Comparison of ENCODE assay signal across 1 cellular context in genomic region chr19:13150187-13150918, GRCh38.
TF ChIP-seq lines count a peak whose summit lies in the region.

TSS of gene IER2 (plus strand) at chr19:13150411. CDS start at chr19:13153187, 2,776 bp downstream.
TSS of gene STX10 (minus strand) at chr19:13150375. CDS start at chr19:13150173, 202 bp downstream.

TF ChIP-seq in K562, 482 proteins besides CTCF, POLR2A, EP300 and RAD21 (continued from another document and continues in another):
- TF ChIP-seq ZNF444 (CRISPR knock-in tag; IDR thresholded peaks at IDR 0.05): no peak
- no peak for TF ChIP-seq HSF4 (CRISPR knock-in tag; IDR thresholded peaks at IDR 0.05; ENCODE audit: borderline replicate concordance)
- TF ChIP-seq PHF21A (IDR thresholded peaks at IDR 0.05; ENCODE audit: borderline replicate concordance, low read depth): 0 out of 2 replicates have a peak, but pooled peaks have one; percentile 21
- no peak for TF ChIP-seq HNRNPL (IDR thresholded peaks at IDR 0.05; ENCODE audit: low read depth, low read length)
- TF ChIP-seq ZBTB34 (CRISPR knock-in tag; IDR thresholded peaks at IDR 0.05): no peak
- TF ChIP-seq ZNF584 (CRISPR knock-in tag; IDR thresholded peaks at IDR 0.05; ENCODE audit: low read depth): no peak
- no peak for TF ChIP-seq TEAD2 (tag; IDR thresholded peaks at IDR 0.05)
- no peak for TF ChIP-seq PCBP1 (IDR thresholded peaks at IDR 0.05; ENCODE audit: low read depth, low read length, poor library complexity, severe bottlenecking)
- no peak for TF ChIP-seq TAF9B (IDR thresholded peaks at IDR 0.05; ENCODE audit: partially characterized antibody)
- no peak for TF ChIP-seq ZNF354B (CRISPR knock-in tag; IDR thresholded peaks at IDR 0.05)
- 0 out of 2 replicates have a peak, but pooled peaks have one; percentile 17 for TF ChIP-seq SREBF1 (IDR thresholded peaks at IDR 0.05; ENCODE audit: borderline replicate concordance, low read depth, low read length)
- TF ChIP-seq JUNB (CRISPR knock-in tag; conservative IDR thresholded peaks at IDR 0.05): no peak
- TF ChIP-seq ZNF436 (CRISPR knock-in tag; IDR thresholded peaks at IDR 0.05): no peak
- no peak for TF ChIP-seq ADNP (tag; IDR thresholded peaks at IDR 0.05)
- TF ChIP-seq HCFC1 (IDR thresholded peaks at IDR 0.05; ENCODE audit: low read depth, low read length): peak; percentile 94
- TF ChIP-seq ZEB2 (IDR thresholded peaks at IDR 0.05): no peak
- TF ChIP-seq MCM3 (IDR thresholded peaks at IDR 0.05): no peak
- peak; percentile 81 for TF ChIP-seq GATAD2A (IDR thresholded peaks at IDR 0.05)
- no peak for TF ChIP-seq ZC3H8 (IDR thresholded peaks at IDR 0.05)
- peak; percentile 38 for TF ChIP-seq KAT7 (CRISPR knock-in tag; IDR thresholded peaks at IDR 0.05; ENCODE audit: borderline replicate concordance)
- TF ChIP-seq KDM2B (CRISPR knock-in tag; IDR thresholded peaks at IDR 0.05): no peak
- TF ChIP-seq CC2D1A (IDR thresholded peaks at IDR 0.05): 0 out of 2 replicates have a peak, but pooled peaks have one; percentile 34
- TF ChIP-seq TFAM (CRISPR knock-in tag; conservative IDR thresholded peaks at IDR 0.05): no peak
- TF ChIP-seq HNRNPK (IDR thresholded peaks at IDR 0.05; ENCODE audit: low read depth, low read length, poor library complexity, severe bottlenecking): no peak
- no peak for TF ChIP-seq GTF3C2 (IDR thresholded peaks at IDR 0.05; ENCODE audit: borderline replicate concordance, extremely low read depth, insufficient read length)
- TF ChIP-seq FOXP1 (CRISPR knock-in tag; IDR thresholded peaks at IDR 0.05): peak; percentile 76; the same call in 1 of the 2 replicates
- TF ChIP-seq DPF2 (IDR thresholded peaks at IDR 0.05): no peak; the same call in 1 of the 2 replicates
- 0 out of 2 replicates have a peak, but pooled peaks have one; percentile 38 for TF ChIP-seq THRAP3 (IDR thresholded peaks at IDR 0.05; ENCODE audit: borderline replicate concordance)
- no peak for TF ChIP-seq ZNF277 (CRISPR knock-in tag; IDR thresholded peaks at IDR 0.05; ENCODE audit: borderline replicate concordance)
- no peak for TF ChIP-seq MEF2A (IDR thresholded peaks at IDR 0.05; ENCODE audit: control insufficient read depth, low read depth, low read length)
- TF ChIP-seq ETS1 (conservative IDR thresholded peaks at IDR 0.05; ENCODE audit: control insufficient read depth, low read depth, low read length): peak; percentile 91
- TF ChIP-seq ZBTB11 (CRISPR knock-in tag; IDR thresholded peaks at IDR 0.05): peak in 2 of 3 experiments; percentile 70 to 92; a peak in 4 of 6 replicates
- peak; percentile 49; the same call in 1 of the 2 replicates for TF ChIP-seq PML (IDR thresholded peaks at IDR 0.05; ENCODE audit: low read length)
- no peak for TF ChIP-seq ZNF263 (CRISPR knock-in tag; IDR thresholded peaks at IDR 0.05; ENCODE audit: borderline replicate concordance)
- peak; percentile 97 for TF ChIP-seq ZFX (CRISPR knock-in tag; IDR thresholded peaks at IDR 0.05)
- peak; percentile 7 for TF ChIP-seq PRDM10 (IDR thresholded peaks at IDR 0.05; ENCODE audit: partially characterized antibody)
- TF ChIP-seq HMG20A (CRISPR knock-in tag; conservative IDR thresholded peaks at IDR 0.05): no peak
- TF ChIP-seq KLF10 (CRISPR knock-in tag; IDR thresholded peaks at IDR 0.05): no peak
- TF ChIP-seq ZNF197 (CRISPR knock-in tag; IDR thresholded peaks at IDR 0.05; ENCODE audit: low read depth): no peak
- TF ChIP-seq TFE3 (CRISPR knock-in tag; IDR thresholded peaks at IDR 0.05): no peak
- TF ChIP-seq NUFIP1 (IDR thresholded peaks at IDR 0.05; ENCODE audit: partially characterized antibody): no peak
- TF ChIP-seq ZNF398 (CRISPR knock-in tag; IDR thresholded peaks at IDR 0.05): no peak
- no peak for TF ChIP-seq ZNF707 (CRISPR knock-in tag; conservative IDR thresholded peaks at IDR 0.05)
- TF ChIP-seq HMGXB4 (CRISPR knock-in tag; IDR thresholded peaks at IDR 0.05): no peak
